ENCODE assay signal across 24 cellular contexts in the genomic region with DNA sequence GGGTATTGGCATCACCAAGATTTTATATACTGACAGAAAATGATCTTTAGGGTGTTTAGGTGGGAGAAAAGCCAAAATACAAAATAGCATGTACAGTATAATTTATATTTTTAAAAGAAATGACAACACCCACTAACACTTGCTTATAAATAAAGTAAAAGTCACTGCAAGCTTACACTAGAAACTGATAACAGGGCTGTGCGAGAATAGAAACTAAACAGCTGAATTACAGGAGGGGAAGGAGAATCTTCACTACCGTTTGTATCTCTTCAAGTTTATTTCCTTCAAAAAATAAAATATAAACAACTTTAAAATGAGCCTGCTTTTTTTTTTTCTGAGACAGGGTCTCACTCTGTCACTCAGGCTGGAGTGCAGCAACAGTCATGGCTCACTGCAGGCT. TPM values are rescaled to one million over a fixed set of nuclear protein-coding genes. Genes with fewer than 3 reads are reported as not detected.
A peak's percentile ranks its signal among the peaks of the same experiment; 100 is the strongest.
DNase-seq lines count a peak whose midpoint lies in the region; ATAC-seq, FAIRE-seq and TF ChIP-seq lines count a peak whose summit lies in the region.
"Had no signal": no experiment of that assay in that cellular context is flagged by ENCODE, and none has a peak within 500 bp of the region (broad histone marks: within the 10 kb centered on the region; RNA-seq: fewer than 3 reads in every experiment).

No MANE protein-coding gene starts in this region.

- RAD21 ChIA-PET in GM12878 (lab: Charles Lee; ENCODE audit: unreplicated experiment) = interaction anchor here (0.7 kb wide), 1 partner anchor 26 kb away, joined by 3 read pairs; no protein-coding TSS in a partner anchor

- 50% methylated on average over 2 of the region's 2 CpGs for WGBS in GM23248 (ENCODE audit: low coverage in 1 of 2, low lambda C conversion rate in 2 of 2, missing lambda C conversion rate in 2 of 2), 2 experiments
- 42% methylated on average over 2 of the region's 2 CpGs for WGBS in GM12878 (ENCODE audit: insufficient coverage, insufficient replicate concordance, low lambda C conversion rate, missing lambda C conversion rate)

- no peaks in the 10 kb centered on the region for H3K4me1 ChIP-seq in DND-41 (ENCODE audit: insufficient read depth, low read length)
- peaks cover 6% of the 10 kb centered on the region; the same call in 1 of the 2 replicates for H3K4me1 ChIP-seq in GM23248 (ENCODE audit: insufficient read depth)
- peaks cover 16% of the 10 kb centered on the region for H3K4me1 ChIP-seq in GM12878 (ENCODE audit: control insufficient read depth, insufficient read depth, low read length)
- H3K4me1 ChIP-seq: BE2C, Caco-2 had no signal

- SMC1A ChIA-PET in GM12878 (lab: Charles Lee; ENCODE audit: uncharacterized antibody, unreplicated experiment) = interaction anchor here (0.6 to 2.4 kb wide), 4 partner anchors 44 to 712 kb away, joined by 3 to 5 read pairs (median 3); no protein-coding TSS in a partner anchor

- H3K27me3 ChIP-seq in DND-41 (ENCODE audit: insufficient read depth, low read length, poor library complexity) = no peaks in the 10 kb centered on the region
- H3K27me3 ChIP-seq in GM23248 (replicated peaks; ENCODE audit: insufficient read depth) = no peaks in the 10 kb centered on the region
- H3K27me3 ChIP-seq in GM12878 (replicated peaks in 1 of 2; ENCODE audit: control insufficient read depth in 2 of 2, insufficient read depth in 2 of 2, low read length in 1 of 2) = no peaks in the 10 kb centered on the region
- H3K27me3 ChIP-seq: BE2C had no signal

- peaks cover 46% of the 10 kb centered on the region for H3K36me3 ChIP-seq in DND-41 (ENCODE audit: insufficient read depth, low read length)
- peaks cover 29% of the 10 kb centered on the region for H3K36me3 ChIP-seq in GM23248 (ENCODE audit: low read depth)
- H3K36me3 ChIP-seq in GM12878 (ENCODE audit: control insufficient read depth in 2 of 2, insufficient read depth in 2 of 2, low read length in 1 of 2) = peaks cover 0 to 21% of the 10 kb centered on the region in 2 experiments

- no peaks in the 10 kb centered on the region for H3K79me2 ChIP-seq in DND-41 (ENCODE audit: insufficient read depth, low read length)
- 0 out of 2 replicates have a peak, but pooled peaks cover 11% of the 10 kb centered on the region for H3K79me2 ChIP-seq in GM23248 (ENCODE audit: insufficient read depth)
- H3K79me2 ChIP-seq in GM12878 (ENCODE audit: control insufficient read depth, insufficient read depth, low read length) = no peaks in the 10 kb centered on the region

- TF ChIP-seq POLR2A in GM12878 (IDR thresholded peaks at IDR 0.05; ENCODE audit: low read depth, low read length) = no peak

- H3K9me3 ChIP-seq in DND-41 (ENCODE audit: insufficient read depth, low read length, severe bottlenecking) = no peaks in the 10 kb centered on the region
- H3K9me3 ChIP-seq in GM23248 (ENCODE audit: low read depth) = no peaks in the 10 kb centered on the region
- H3K9me3 ChIP-seq in GM12878 (replicated peaks; ENCODE audit: control insufficient read depth, insufficient read depth, low read length) = no peaks in the 10 kb centered on the region
- H3K9me3 ChIP-seq: BE2C, Caco-2 had no signal

- FAIRE-seq in GM12878 (lab: Jason Lieb, UNC) = no peak
- FAIRE-seq: GM12892, GM18507, GM19239, H1 had no signal

- TF ChIP-seq CTCF in 22Rv1 (IDR thresholded peaks at IDR 0.05) = no peak
- TF ChIP-seq CTCF in DND-41 (IDR thresholded peaks at IDR 0.05; ENCODE audit: borderline replicate concordance, extremely low read depth, low read length, poor library complexity, severe bottlenecking) = no peak
- no peak for TF ChIP-seq CTCF in GM12878 (IDR thresholded peaks at IDR 0.05 in 2 of 3, conservative IDR thresholded peaks at IDR 0.05 in 1 of 3; ENCODE audit: control insufficient read depth in 2 of 3, extremely low read depth in 1 of 3, insufficient read depth in 1 of 3, low read depth in 3 of 3, low read length in 3 of 3)

- no peak for DNase-seq in DND-41
- no peak for DNase-seq in GM23248
- DNase-seq in GM12878 (ENCODE audit: low read depth, low spot score) = no peak
- no peak for DNase-seq in NCI-H1694 (lab: John Stamatoyannopoulos, UW)
- DNase-seq in KG1 (lab: John Stamatoyannopoulos, UW) = no peak
- DNase-seq: BE2C; Caco-2; CD4-positive, CD25-positive, alpha-beta regulatory T cell; DMS 273 treated with DMSO at 0.1 percent for 48 hours; DMS79 treated with DMSO at 0.1 percent for 48 hours; Kasumi-1; NCI-H187; NCI-H446; NCI-H526; Right ventricle myocardium superior; SW 1271 had no signal

- peaks cover 49% of the 10 kb centered on the region for H3F3A ChIP-seq in GM23248 (ENCODE audit: insufficient read depth)

- in situ Hi-C loops in GM23248 (cut with MboI) (no loop called here), GM12878 (cut with MboI) (no loop called here)

- CTCF ChIA-PET in GM12878 (lab: Yijun Ruan, JAX) = no interaction called here

- TF ChIP-seq RAD21 in GM12878 (IDR thresholded peaks at IDR 0.05; ENCODE audit: insufficient read depth, low read depth, low read length) = no peak

- 0 out of 2 replicates have a peak overlapping the region, but pooled peaks have one; percentile 4 for H3K27ac ChIP-seq in 22Rv1
- H3K27ac ChIP-seq in DND-41 (ENCODE audit: low read length) = no peak overlapping the region
- H3K27ac ChIP-seq in GM23248 = 0 out of 2 replicates have a peak overlapping the region, but pooled peaks have one; percentile 2
- no peak overlapping the region for H3K27ac ChIP-seq in GM12878 (ENCODE audit: control insufficient read depth, insufficient read depth)

- H3K9me2 ChIP-seq in GM23248 (ENCODE audit: insufficient read depth) = no peaks in the 10 kb centered on the region

- peak; percentile 5; the same call in 1 of the 3 replicates for ATAC-seq in DND-41 (ENCODE audit: insufficient read depth, low read depth)
- ATAC-seq in GM12878 = peak; percentile 60
- ATAC-seq in GM21528 (IDR thresholded peaks at IDR 0.05; ENCODE audit: low FRiP score, unreplicated experiment) = no peak
- ATAC-seq in GM21786 (IDR thresholded peaks at IDR 0.05; ENCODE audit: unreplicated experiment) = no peak
- ATAC-seq: HCT116 had no signal

- TF ChIP-seq EP300 in GM12878 (IDR thresholded peaks at IDR 0.05; ENCODE audit: borderline replicate concordance in 1 of 2, control insufficient read depth in 1 of 2, low read depth in 2 of 2, low read length in 2 of 2) = no peak

- intact Hi-C loops in GM12878 (cut with micrococcal nuclease; ENCODE audit: unreplicated experiment) = no loop called here

- no peak overlapping the region for H3K4me3 ChIP-seq in DND-41 (ENCODE audit: low read depth in 1 of 2, low read length in 2 of 2)
- H3K4me3 ChIP-seq in GM23248 = no peak overlapping the region
- H3K4me3 ChIP-seq in GM12878 = no peak overlapping the region

- H2AFZ ChIP-seq in DND-41 (ENCODE audit: low read depth, low read length) (no peak overlapping the region), GM23248 (no peak overlapping the region), GM12878 (ENCODE audit: control insufficient read depth, low read depth, low read length) (no peak overlapping the region)

- BruUV-seq in GM12878 (replicated peaks; lab: Mats Ljungman, UMichigan) = no TSS peak

- POLR2A ChIA-PET in GM12878 (lab: Charles Lee) = interaction anchor here (0.5 to 1.0 kb wide), 3 partner anchors 9 to 12 kb away, joined by 3 to 8 read pairs (median 3); no protein-coding TSS in a partner anchor

- H3K4me2 ChIP-seq in DND-41 (ENCODE audit: insufficient read depth, low read length) (no peak overlapping the region), GM23248 (ENCODE audit: unreplicated experiment) (no peak overlapping the region), GM12878 (ENCODE audit: control insufficient read depth, insufficient read depth) (no peak overlapping the region)

- no peak overlapping the region for H3K9ac ChIP-seq in DND-41 (ENCODE audit: low read depth, low read length)
- H3K9ac ChIP-seq in GM23248 = no peak overlapping the region
- H3K9ac ChIP-seq in GM12878 (ENCODE audit: control insufficient read depth, insufficient read depth, low read length) = no peak overlapping the region

- H4K20me1 ChIP-seq in DND-41 (ENCODE audit: insufficient read depth, low read length) (peaks cover 3% of the 10 kb centered on the region; the same call in 1 of the 2 replicates), GM23248 (ENCODE audit: insufficient read depth) (no peaks in the 10 kb centered on the region), GM12878 (ENCODE audit: control insufficient read depth, insufficient read depth) (no peaks in the 10 kb centered on the region)

TF ChIP-seq in GM12878, 131 proteins besides CTCF, POLR2A, EP300 and RAD21 (continues in another document):
- TF ChIP-seq HDAC6 (IDR thresholded peaks at IDR 0.05; ENCODE audit: unreplicated experiment) = no peak

RNA-seq across cellular contexts. Expression of gene GRSF1, which starts 22.8 kb away (rescaled TPM):
- total RNA-seq in GM23248 (2014; rRNA removed; shearing (Covaris generic)) = 118 and 147 TPM in 2 replicates
- polyA plus RNA-seq in GM23248 (2016; fragmentation: Nextera tagmentation; extraction: Ambion mirVana) (103 and 113 TPM in 2 replicates), GM12878 (2011; rRNA removed) (105 and 135 TPM in 2 replicates), GM12878 (2014; fragmentation: Illumina TruSeq; extraction: Trizol) (74.4 and 86.6 TPM in 2 replicates), GM12878 (2014; fragmentation: Nextera tagmentation; extraction: Ambion mirVana) (10 to 100 TPM; 37.5 to 59.6 TPM), GM12878 (2014; rRNA removed) (48.3 and 49.1 TPM in 2 replicates), GM12878 (2016; fragmentation: Nextera tagmentation; extraction: Ambion mirVana) (100 to 1,000 TPM in 1 of 2 experiments, 10 to 100 TPM in 1; 93.6 to 103 TPM)
- 41.6 and 44.1 TPM in 2 replicates for total RNA-seq in GM12878 (2013; cell fraction: nucleolus; rRNA removed)
- total RNA-seq in GM12878 (2014; rRNA removed) (51.5 and 58.4 TPM in 2 replicates), GM12878 (2014; rRNA removed; fragmentation: Illumina TruSeq; extraction: Trizol) (65.6 and 66.3 TPM in 2 replicates), GM12878 (2021) (67.9 and 71.2 TPM in 2 replicates)
- 45.7 TPM for polyA plus RNA-seq in GM12878 (2011; ENCODE audit: low read depth)
- polyA plus RNA-seq in GM12878 (2011; cell fraction: cytosol; rRNA removed) = 36.9 and 51.2 TPM in 2 replicates
- polyA plus RNA-seq in GM12878 (2011; cell fraction: nucleus; rRNA removed) = 43.1 and 44.4 TPM in 2 replicates
- polyA plus RNA-seq in GM12878 (2012) = 50.3 and 68.4 TPM in 2 replicates
- 43.1 and 56.8 TPM in 2 replicates for polyA minus RNA-seq in GM12878 (2011; rRNA and poly(A)+ RNA removed)
- 27.0 and 28.9 TPM in 2 replicates for polyA minus RNA-seq in GM12878 (2011; cell fraction: cytosol; rRNA and poly(A)+ RNA removed)
- 9.7 and 15.4 TPM in 2 replicates for polyA minus RNA-seq in GM12878 (2011; cell fraction: nucleus; rRNA and poly(A)+ RNA removed)

Comparison
In these comparisons a context has a peak if more than half of its experiments do, and no peak if none do; other contexts are left out.
1. H3K27ac ChIP-seq: peak in 22Rv1 (single experiment) and GM23248 (single experiment); none in DND-41 (single experiment) and GM12878 (single experiment).
2. ATAC-seq: peak in DND-41 (single experiment) and GM12878 (single experiment); none in GM21528 (single experiment) and GM21786 (single experiment).